ENCODE assay signal across 15 cellular contexts in genomic region chr1:58721247-58721820, GRCh38.
"Had no signal": no experiment of that assay in that cellular context is flagged by ENCODE, and none has a peak within 500 bp of the region (broad histone marks: within the 10 kb centered on the region; RNA-seq: fewer than 3 reads in every experiment).

No MANE protein-coding gene starts in this region.

- H3K27me3 Mint-ChIP-seq: activated CD4-positive, alpha-beta T cell treated with anti-CD3 and anti-CD28 coated beads, Interleukin-2, amount 10 ng/mL, durations not matched to agents 7 days and 5 days; activated naive CD4-positive, alpha-beta T cell treated with anti-CD3 and anti-CD28 coated beads, Interleukin-2, amount 10 ng/mL, durations not matched to agents 7 days and 5 days; activated T-helper 17 cell treated with anti-CD3 and anti-CD28 coated beads, Interleukin-2, amount 50 U/mL, for 72 hours; T-cell had no signal

- H3K4me3 Mint-ChIP-seq: activated B cell treated with CpG ODN at 0.5 μM for 24 hours; activated CD4-positive, alpha-beta T cell treated with anti-CD3 and anti-CD28 coated beads, Interleukin-2, amount 10 ng/mL, durations not matched to agents 7 days and 5 days; activated naive CD4-positive, alpha-beta T cell treated with anti-CD3 and anti-CD28 coated beads, Interleukin-2, amount 10 ng/mL, durations not matched to agents 7 days and 5 days; activated T-helper 17 cell treated with anti-CD3 and anti-CD28 coated beads, Interleukin-2, amount 50 U/mL, for 72 hours; brain; stimulated activated naive CD8-positive, alpha-beta T cell treated with anti-CD3 and anti-CD28 coated beads, Interleukin-15, amount 100 ng/mL, for 72 hours; T-cell had no signal

- ATAC-seq: activated T-helper 17 cell treated with anti-CD3 and anti-CD28 coated beads, Interleukin-2, amount 50 U/mL, for 72 hours; heart right ventricle; left ventricle myocardium superior; stimulated activated naive CD8-positive, alpha-beta T cell treated with anti-CD3 and anti-CD28 coated beads, Interleukin-15, amount 100 ng/mL, for 72 hours; T-cell had no signal

- H3K27ac ChIP-seq: heart right ventricle, ovary had no signal

- H3K36me3 Mint-ChIP-seq: activated naive CD4-positive, alpha-beta T cell treated with anti-CD3 and anti-CD28 coated beads, Interleukin-2, amount 10 ng/mL, durations not matched to agents 7 days and 5 days; brain; T-cell had no signal

- H3K4me3 ChIP-seq: heart right ventricle, ovary had no signal

- H3K27me3 ChIP-seq: heart right ventricle, ovary had no signal

- H3K27ac Mint-ChIP-seq: activated B cell treated with CpG ODN at 0.5 μM for 24 hours; activated CD4-positive, alpha-beta T cell treated with anti-CD3 and anti-CD28 coated beads, Interleukin-2, amount 10 ng/mL, durations not matched to agents 7 days and 5 days; activated naive CD4-positive, alpha-beta T cell treated with anti-CD3 and anti-CD28 coated beads, Interleukin-2, amount 10 ng/mL, durations not matched to agents 7 days and 5 days; activated T-helper 17 cell treated with anti-CD3 and anti-CD28 coated beads, Interleukin-2, amount 50 U/mL, for 72 hours; brain; stimulated activated naive CD8-positive, alpha-beta T cell treated with anti-CD3 and anti-CD28 coated beads, Interleukin-15, amount 100 ng/mL, for 72 hours; T-cell had no signal

- DNase-seq: activated B cell treated with CpG ODN at 0.5 μM for 24 hours; activated CD4-positive, alpha-beta T cell treated with anti-CD3 and anti-CD28 coated beads, Interleukin-2, amount 10 ng/mL, durations not matched to agents 7 days and 5 days; activated naive CD4-positive, alpha-beta T cell treated with anti-CD3 and anti-CD28 coated beads, Interleukin-2, amount 10 ng/mL, durations not matched to agents 7 days and 5 days; activated T-cell treated with anti-CD3 and anti-CD28 coated beads for 4 hours; heart right ventricle; left ventricle myocardium superior; ovary; stimulated activated CD4-positive, alpha-beta T cell treated with anti-CD3 and anti-CD28 coated beads, Interleukin-4, amount 100 ng/mL, for 1 hour; stimulated activated CD8-positive, alpha-beta memory T cell treated with anti-CD3 and anti-CD28 coated beads, Interleukin-4, amount 100 ng/mL, for 48 hours; stimulated activated naive CD8-positive, alpha-beta T cell treated with anti-CD3 and anti-CD28 coated beads, Interleukin-15, amount 100 ng/mL, for 72 hours; T-cell had no signal

- H3K36me3 ChIP-seq: heart right ventricle, ovary had no signal

- H3K9me3 Mint-ChIP-seq: activated B cell treated with CpG ODN at 0.5 μM for 24 hours; activated CD4-positive, alpha-beta T cell treated with anti-CD3 and anti-CD28 coated beads, Interleukin-2, amount 10 ng/mL, durations not matched to agents 7 days and 5 days; activated naive CD4-positive, alpha-beta T cell treated with anti-CD3 and anti-CD28 coated beads, Interleukin-2, amount 10 ng/mL, durations not matched to agents 7 days and 5 days; activated T-helper 17 cell treated with anti-CD3 and anti-CD28 coated beads, Interleukin-2, amount 50 U/mL, for 72 hours; brain; stimulated activated naive CD8-positive, alpha-beta T cell treated with anti-CD3 and anti-CD28 coated beads, Interleukin-15, amount 100 ng/mL, for 72 hours; T-cell had no signal

- FAIRE-seq: frontal cortex, islet of Langerhans had no signal

- H3K9me3 ChIP-seq: heart right ventricle, ovary had no signal
